Comparison of ENCODE assay signal across 8 cellular contexts in the genomic region with DNA sequence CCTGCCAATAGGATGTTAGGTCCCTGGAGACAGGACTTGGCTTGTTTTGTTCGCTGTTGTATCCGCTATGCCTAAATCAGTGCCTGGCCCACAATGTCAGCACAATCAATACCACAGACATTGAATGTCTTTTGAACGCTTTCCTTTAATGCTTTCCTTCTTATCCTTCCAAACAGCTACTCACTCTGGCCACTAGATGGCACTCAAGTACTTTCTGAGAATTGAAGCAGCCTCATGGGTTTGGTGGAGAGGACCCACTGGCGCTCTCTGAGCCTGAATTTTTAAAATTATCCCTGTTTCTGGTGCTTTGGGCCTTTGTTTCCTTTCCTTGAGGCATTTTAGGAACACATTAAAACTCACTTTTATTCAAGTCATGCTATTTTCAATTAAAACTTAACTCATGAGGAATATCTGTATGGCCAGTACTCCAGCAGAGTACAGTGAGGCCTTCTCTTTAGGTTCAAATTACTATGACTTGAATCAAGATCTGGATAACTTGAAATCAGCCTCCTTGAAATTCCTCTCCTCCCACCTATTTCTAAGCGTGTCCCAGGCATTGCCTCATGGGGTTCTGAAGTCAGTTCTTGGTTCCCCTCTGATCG. TPM values are rescaled to one million over a fixed set of nuclear protein-coding genes. Genes with fewer than 3 reads are reported as not detected.
DNase-seq lines count a peak whose midpoint lies in the region; ATAC-seq and TF ChIP-seq lines count a peak whose summit lies in the region.

No MANE protein-coding gene starts in this region.

- H3K79me2 ChIP-seq in neural cell (replicated peaks; ENCODE audit: insufficient read depth, low read length), result no peaks in the 10 kb centered on the region

- no peak for ATAC-seq in HG02870 (IDR thresholded peaks at IDR 0.05; ENCODE audit: unreplicated experiment)

- peak overlapping the region; percentile 9 for H3K9ac ChIP-seq in neural cell (ENCODE audit: low read length)

- DNase-seq in GM20000 (ENCODE audit: low spot score), result peak; percentile 62
- DNase-seq in NCI-H345 (lab: John Stamatoyannopoulos, UW), result peak; percentile 65
- DNase-seq in activated CD4-positive, alpha-beta T cell treated with anti-CD3 and anti-CD28 coated beads, Interleukin-2, amount 50 U/mL, for 1 hour, result peak; percentile 40
- no peak for DNase-seq in epithelial cell of proximal tubule (ENCODE audit: low read depth)
- DNase-seq in GOT3 (lab: John Stamatoyannopoulos, UW), result no peak

- no peaks in the 10 kb centered on the region for H3K36me3 ChIP-seq in neural cell (ENCODE audit: insufficient read depth, low read length)

- H3F3A ChIP-seq in neural cell (ENCODE audit: insufficient read depth, low read length, poor library complexity, severe bottlenecking), result no peaks in the 10 kb centered on the region

- H3K27me3 ChIP-seq in neural cell (ENCODE audit: insufficient read depth, low read depth, low read length), result no peaks in the 10 kb centered on the region

- H4K20me1 ChIP-seq in neural cell (ENCODE audit: insufficient read depth), result no peaks in the 10 kb centered on the region

- H3K9me2 ChIP-seq in neural cell (ENCODE audit: insufficient read depth, low read length), result no peaks in the 10 kb centered on the region

- H3K27ac ChIP-seq in C4-2B (no peak overlapping the region), neural cell (ENCODE audit: low read length) (no peak overlapping the region)

- peak; percentile 99 for TF ChIP-seq RAD21 in neural cell (conservative IDR thresholded peaks at IDR 0.05)

- no peak for TF ChIP-seq EP300 in neural cell (conservative IDR thresholded peaks at IDR 0.05; ENCODE audit: poor library complexity, severe bottlenecking)

- no peaks in the 10 kb centered on the region for H3K9me3 ChIP-seq in neural cell (ENCODE audit: low read length)

- H3K4me2 ChIP-seq in neural cell (ENCODE audit: low read length), result no peak overlapping the region

- H2AFZ ChIP-seq in neural cell (ENCODE audit: low read depth, low read length), result no peak overlapping the region

- peak; percentile 93 for TF ChIP-seq CTCF in C4-2B (conservative IDR thresholded peaks at IDR 0.05)
- peak; percentile 89 for TF ChIP-seq CTCF in GM20000 (IDR thresholded peaks at IDR 0.05; ENCODE audit: extremely low read depth, missing control alignments)
- peak; percentile 95 for TF ChIP-seq CTCF in epithelial cell of proximal tubule (conservative IDR thresholded peaks at IDR 0.05; ENCODE audit: low read depth, low read length)
- peak; percentile 98 for TF ChIP-seq CTCF in neural cell (IDR thresholded peaks at IDR 0.05; ENCODE audit: poor library complexity, severe bottlenecking)

- no peak overlapping the region for H3K4me3 ChIP-seq in epithelial cell of proximal tubule (ENCODE audit: low read depth, low read length)
- no peak overlapping the region for H3K4me3 ChIP-seq in neural cell (ENCODE audit: low read length)

TF ChIP-seq in neural cell, 6 proteins besides CTCF, POLR2A, EP300 and RAD21:
- TF ChIP-seq EZH2 (IDR thresholded peaks at IDR 0.05; ENCODE audit: borderline replicate concordance, insufficient read depth, low read length, poor library complexity, severe bottlenecking) (no peak), SMC3 (conservative IDR thresholded peaks at IDR 0.05; ENCODE audit: poor library complexity) (peak; percentile 100), TAF1 (IDR thresholded peaks at IDR 0.05; ENCODE audit: low read depth) (no peak), POLR2AphosphoS5 (IDR thresholded peaks at IDR 0.05) (no peak), MXI1 (conservative IDR thresholded peaks at IDR 0.05; ENCODE audit: poor library complexity, severe bottlenecking) (no peak)

RNA-seq across cellular contexts. Expression of gene NLRP1, which starts 3.2 kb away (rescaled TPM):
- total RNA-seq in epithelial cell of proximal tubule, result 7.8 and 12.7 TPM in 2 replicates
- polyA plus RNA-seq in neural cell, result 249 and 255 TPM in 2 replicates
- 131 and 156 TPM in 2 replicates for polyA minus RNA-seq in neural cell

Comparison
In these comparisons a context has a peak if more than half of its experiments do, and no peak if none do; other contexts are left out.
1. DNase-seq: peak in GM20000 (single experiment), NCI-H345 (single experiment) and activated CD4-positive, alpha-beta T cell treated with anti-CD3 and anti-CD28 coated beads, Interleukin-2, amount 50 U/mL, for 1 hour (single experiment); none in epithelial cell of proximal tubule (single experiment) and GOT3 (single experiment).
2. Peak in every context shown above with its lines, with median percentiles within 50 percentile points of each other: CTCF ChIP-seq.